In genomic region chr1:244387415-244387814, GRCh38 we compare ENCODE assay signal across 2 cellular contexts.
TF ChIP-seq lines count a peak whose summit lies in the region.

No MANE protein-coding gene starts in this region.

TF ChIP-seq in WTC11, 78 proteins besides CTCF, POLR2A, EP300 and RAD21 (continued from another document):
- TF ChIP-seq, protein P1, sequence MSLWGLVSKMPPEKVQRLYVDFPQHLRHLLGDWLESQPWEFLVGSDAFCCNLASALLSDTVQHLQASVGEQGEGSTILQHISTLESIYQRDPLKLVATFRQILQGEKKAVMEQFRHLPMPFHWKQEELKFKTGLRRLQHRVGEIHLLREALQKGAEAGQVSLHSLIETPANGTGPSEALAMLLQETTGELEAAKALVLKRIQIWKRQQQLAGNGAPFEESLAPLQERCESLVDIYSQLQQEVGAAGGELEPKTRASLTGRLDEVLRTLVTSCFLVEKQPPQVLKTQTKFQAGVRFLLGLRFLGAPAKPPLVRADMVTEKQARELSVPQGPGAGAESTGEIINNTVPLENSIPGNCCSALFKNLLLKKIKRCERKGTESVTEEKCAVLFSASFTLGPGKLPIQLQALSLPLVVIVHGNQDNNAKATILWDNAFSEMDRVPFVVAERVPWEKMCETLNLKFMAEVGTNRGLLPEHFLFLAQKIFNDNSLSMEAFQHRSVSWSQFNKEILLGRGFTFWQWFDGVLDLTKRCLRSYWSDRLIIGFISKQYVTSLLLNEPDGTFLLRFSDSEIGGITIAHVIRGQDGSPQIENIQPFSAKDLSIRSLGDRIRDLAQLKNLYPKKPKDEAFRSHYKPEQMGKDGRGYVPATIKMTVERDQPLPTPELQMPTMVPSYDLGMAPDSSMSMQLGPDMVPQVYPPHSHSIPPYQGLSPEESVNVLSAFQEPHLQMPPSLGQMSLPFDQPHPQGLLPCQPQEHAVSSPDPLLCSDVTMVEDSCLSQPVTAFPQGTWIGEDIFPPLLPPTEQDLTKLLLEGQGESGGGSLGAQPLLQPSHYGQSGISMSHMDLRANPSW (CRISPR knock-in tag; conservative IDR thresholded peaks at IDR 0.05; ENCODE audit: low read depth) = no peak
- TF ChIP-seq FOXJ3 (CRISPR knock-in tag; IDR thresholded peaks at IDR 0.05; ENCODE audit: borderline replicate concordance) (no peak), NFYB (CRISPR knock-in tag; conservative IDR thresholded peaks at IDR 0.05; ENCODE audit: low read depth) (no peak), NFE2L1 (CRISPR knock-in tag; IDR thresholded peaks at IDR 0.05) (no peak), ZBTB43 (CRISPR knock-in tag; IDR thresholded peaks at IDR 0.05) (no peak)
- TF ChIP-seq, protein P2, sequence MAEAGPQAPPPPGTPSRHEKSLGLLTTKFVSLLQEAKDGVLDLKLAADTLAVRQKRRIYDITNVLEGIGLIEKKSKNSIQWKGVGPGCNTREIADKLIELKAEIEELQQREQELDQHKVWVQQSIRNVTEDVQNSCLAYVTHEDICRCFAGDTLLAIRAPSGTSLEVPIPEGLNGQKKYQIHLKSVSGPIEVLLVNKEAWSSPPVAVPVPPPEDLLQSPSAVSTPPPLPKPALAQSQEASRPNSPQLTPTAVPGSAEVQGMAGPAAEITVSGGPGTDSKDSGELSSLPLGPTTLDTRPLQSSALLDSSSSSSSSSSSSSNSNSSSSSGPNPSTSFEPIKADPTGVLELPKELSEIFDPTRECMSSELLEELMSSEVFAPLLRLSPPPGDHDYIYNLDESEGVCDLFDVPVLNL (CRISPR knock-in tag; IDR thresholded peaks at IDR 0.05; ENCODE audit: borderline replicate concordance, low read depth) = no peak
- TF ChIP-seq, protein P3, sequence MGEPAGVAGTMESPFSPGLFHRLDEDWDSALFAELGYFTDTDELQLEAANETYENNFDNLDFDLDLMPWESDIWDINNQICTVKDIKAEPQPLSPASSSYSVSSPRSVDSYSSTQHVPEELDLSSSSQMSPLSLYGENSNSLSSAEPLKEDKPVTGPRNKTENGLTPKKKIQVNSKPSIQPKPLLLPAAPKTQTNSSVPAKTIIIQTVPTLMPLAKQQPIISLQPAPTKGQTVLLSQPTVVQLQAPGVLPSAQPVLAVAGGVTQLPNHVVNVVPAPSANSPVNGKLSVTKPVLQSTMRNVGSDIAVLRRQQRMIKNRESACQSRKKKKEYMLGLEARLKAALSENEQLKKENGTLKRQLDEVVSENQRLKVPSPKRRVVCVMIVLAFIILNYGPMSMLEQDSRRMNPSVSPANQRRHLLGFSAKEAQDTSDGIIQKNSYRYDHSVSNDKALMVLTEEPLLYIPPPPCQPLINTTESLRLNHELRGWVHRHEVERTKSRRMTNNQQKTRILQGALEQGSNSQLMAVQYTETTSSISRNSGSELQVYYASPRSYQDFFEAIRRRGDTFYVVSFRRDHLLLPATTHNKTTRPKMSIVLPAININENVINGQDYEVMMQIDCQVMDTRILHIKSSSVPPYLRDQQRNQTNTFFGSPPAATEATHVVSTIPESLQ (CRISPR knock-in tag; IDR thresholded peaks at IDR 0.05) = no peak

TF ChIP-seq in K562, 482 proteins besides CTCF, POLR2A, EP300 and RAD21 (continued from another document):
- 0 out of 2 replicates have a peak, but pooled peaks have one; percentile 16 for TF ChIP-seq MTA2 (IDR thresholded peaks at IDR 0.05; ENCODE audit: low read depth)
- TF ChIP-seq ARID1B (IDR thresholded peaks at IDR 0.05) = peak; percentile 51
- no peak; the same call in 1 of the 2 replicates for TF ChIP-seq NFIC (IDR thresholded peaks at IDR 0.05)
- peak; percentile 50 for TF ChIP-seq DPF2 (IDR thresholded peaks at IDR 0.05)
- TF ChIP-seq TRIM24 (IDR thresholded peaks at IDR 0.05) = peak; percentile 60 to 62; a peak in 3 of 4 replicates
- TF ChIP-seq IRF2 (CRISPR knock-in tag; IDR thresholded peaks at IDR 0.05) = no peak
- peak; percentile 68 for TF ChIP-seq CBFA2T2 (conservative IDR thresholded peaks at IDR 0.05)
- TF ChIP-seq NCOR1 (IDR thresholded peaks at IDR 0.05) = peak; percentile 19; the same call in 1 of the 2 replicates
- peak; percentile 23 for TF ChIP-seq RBM25 (IDR thresholded peaks at IDR 0.05; ENCODE audit: low read depth, low read length, severe bottlenecking)
TF ChIP-seq in K562: peak in this region for 15.
